Comparison of ENCODE assay signal across 22 cellular contexts in the genomic region with DNA sequence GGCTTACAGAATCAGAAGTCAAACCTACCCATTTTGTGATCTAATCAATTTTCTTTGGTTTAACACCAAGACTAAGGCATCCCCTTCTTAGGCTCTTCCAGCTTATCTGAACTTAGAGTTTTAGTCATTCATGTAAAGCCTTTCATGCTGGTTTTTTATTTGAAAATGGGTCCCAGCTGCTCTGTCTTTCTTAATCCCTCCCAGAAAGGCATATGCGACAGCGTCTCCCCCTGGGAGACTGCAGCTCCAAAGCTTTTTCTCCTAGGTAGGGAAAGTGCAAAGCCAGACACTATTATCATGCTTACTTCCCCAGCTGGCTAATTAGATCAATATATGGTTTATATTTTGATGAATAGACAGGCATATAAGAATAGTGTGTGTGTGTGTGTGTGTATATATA.
DNase-seq lines count a peak whose midpoint lies in the region; ATAC-seq, FAIRE-seq and TF ChIP-seq lines count a peak whose summit lies in the region.
"Had no signal": no experiment of that assay in that cellular context is flagged by ENCODE, and none has a peak within 500 bp of the region (broad histone marks: within the 10 kb centered on the region; RNA-seq: fewer than 3 reads in every experiment).

No MANE protein-coding gene starts in this region.

- H3K27ac ChIP-seq in endodermal cell (ENCODE audit: low read depth, low read length) (peak overlapping the region; percentile 56), neuronal stem cell (replicated peaks; ENCODE audit: low read length) (no peak overlapping the region)

- no peaks in the 10 kb centered on the region for H3K36me3 ChIP-seq in endodermal cell (ENCODE audit: control insufficient read depth, insufficient read depth, low read length)
- H3K36me3 ChIP-seq in neuronal stem cell (replicated peaks in 1 of 2; ENCODE audit: control insufficient read depth in 2 of 2, insufficient read depth in 2 of 2, low read length in 2 of 2): no peaks in the 10 kb centered on the region
- H3K36me3 ChIP-seq: BE2C, MG63 had no signal

- H3K9me3 ChIP-seq in endodermal cell (ENCODE audit: control insufficient read depth, low read length) (no peaks in the 10 kb centered on the region), neuronal stem cell (replicated peaks in 1 of 2; ENCODE audit: control insufficient read depth in 2 of 2, insufficient read depth in 1 of 2, low read depth in 1 of 2, low read length in 2 of 2) (no peaks in the 10 kb centered on the region)
- H3K9me3 ChIP-seq: BE2C, Caco-2, MG63 had no signal

- ATAC-seq in activated T-cell treated with anti-CD3 and anti-CD28 coated beads, Interleukin-2, amount 50 U/mL, for 72 hours (replicated peaks in 1 of 2): no peak
- ATAC-seq: PC-3 had no signal

- H3K27me3 Mint-ChIP-seq in endodermal cell (ENCODE audit: insufficient read depth): peaks cover 61% of the 10 kb centered on the region
- peaks cover 5% of the 10 kb centered on the region for H3K27me3 Mint-ChIP-seq in activated T-cell treated with anti-CD3 and anti-CD28 coated beads, Interleukin-2, amount 50 U/mL, for 72 hours (ENCODE audit: low read depth)

- H3K23ac ChIP-seq in neuronal stem cell (ENCODE audit: low read depth, low read length, poor library complexity): no peak overlapping the region

- H3K9me3 Mint-ChIP-seq in endodermal cell: no peaks in the 10 kb centered on the region
- peaks cover 0 to 2% of the 10 kb centered on the region in 2 donors for H3K9me3 Mint-ChIP-seq in activated T-cell treated with anti-CD3 and anti-CD28 coated beads, Interleukin-2, amount 50 U/mL, for 72 hours

- DNase-seq in NCI-H2227 (lab: John Stamatoyannopoulos, UW; ENCODE audit: unreplicated experiment) (peak; percentile 14), NCI-H2227 treated with DMSO at 0.1 percent for 48 hours (lab: John Stamatoyannopoulos, UW) (no peak), NCI-H82 (lab: John Stamatoyannopoulos, UW) (peak; percentile 90), endodermal cell (peak; percentile 65), neuronal stem cell (ENCODE audit: low spot score) (peak; percentile 33), urothelium cell line (ENCODE audit: low spot score) (no peak)
- DNase-seq in activated T-cell treated with anti-CD3 and anti-CD28 coated beads, Interleukin-2, amount 50 U/mL, for 72 hours: no peak
- DNase-seq in activated CD8-positive, alpha-beta memory T cell treated with anti-CD3 and anti-CD28 coated beads, Interleukin-2, amount 50 U/mL, for 4 hours: no peak
- DNase-seq: 8988T; BE2C; Caco-2; CD4-positive, CD25-positive, alpha-beta regulatory T cell; GF-D8; Kasumi-1; MG63; NCI-H1048; NCI-H1436; NCI-H2029; NCI-H510A; PC-3; RPMI8226; SIG-M5 had no signal

- no peak overlapping the region for H3K4ac ChIP-seq in neuronal stem cell (ENCODE audit: low read length)

- H3K27me3 ChIP-seq in endodermal cell (ENCODE audit: control insufficient read depth, insufficient read depth, low read length, poor library complexity, severe bottlenecking): peaks cover 89% of the 10 kb centered on the region
- H3K27me3 ChIP-seq in neuronal stem cell (ENCODE audit: control insufficient read depth in 3 of 3, insufficient read depth in 3 of 3, low read depth in 1 of 3, low read length in 3 of 3): no peaks in the 10 kb centered on the region
- H3K27me3 ChIP-seq: BE2C, MG63 had no signal

- no peak overlapping the region for H3K14ac ChIP-seq in neuronal stem cell (ENCODE audit: low read length)

- H3K4me1 ChIP-seq in endodermal cell (ENCODE audit: control insufficient read depth, insufficient read depth, low read length): no peaks in the 10 kb centered on the region
- peaks cover 0 to 3% of the 10 kb centered on the region in 2 donors for H3K4me1 ChIP-seq in neuronal stem cell (ENCODE audit: control insufficient read depth in 2 of 2, insufficient read depth in 1 of 2, low read depth in 1 of 2, low read length in 2 of 2)
- H3K4me1 ChIP-seq: BE2C, Caco-2 had no signal

- 0% methylated on average over 2 of the region's 2 CpGs; no CpG with 5 or more reads in 1 of the 2 experiments for WGBS in endodermal cell (ENCODE audit: insufficient coverage in 1 of 2, insufficient read length in 1 of 2), 2 experiments
- WGBS in neuronal stem cell (ENCODE audit: extremely low coverage in 2 of 2, insufficient read length in 2 of 2, insufficient replicate concordance in 1 of 2), 2 donors: no CpG with 5 or more reads among the region's 2 CpGs

- H3K9ac ChIP-seq in endodermal cell (ENCODE audit: extremely low read depth, low read length, poor library complexity, severe bottlenecking): no peak overlapping the region
- H3K9ac ChIP-seq in neuronal stem cell (ENCODE audit: low read depth, low read length, poor library complexity): no peak overlapping the region

- H2BK12ac ChIP-seq in neuronal stem cell (ENCODE audit: low read length): no peak overlapping the region

- no peak overlapping the region for H2BK15ac ChIP-seq in neuronal stem cell (ENCODE audit: low read length)

- H4K91ac ChIP-seq in neuronal stem cell (ENCODE audit: low read depth, low read length, poor library complexity): no peak overlapping the region

- no peak overlapping the region for H3K4me3 ChIP-seq in endodermal cell (ENCODE audit: low read length)
- no peak overlapping the region for H3K4me3 ChIP-seq in neuronal stem cell (ENCODE audit: low read length in 2 of 2)
- H3K4me3 ChIP-seq: MG63 had no signal

- H3K36me3 Mint-ChIP-seq in endodermal cell (ENCODE audit: low read depth): no peaks in the 10 kb centered on the region
- no peaks in the 10 kb centered on the region for H3K36me3 Mint-ChIP-seq in activated T-cell treated with anti-CD3 and anti-CD28 coated beads, Interleukin-2, amount 50 U/mL, for 72 hours (ENCODE audit: insufficient read depth in 2 of 2)
- H3K36me3 Mint-ChIP-seq: CD4-positive, CD25-positive, alpha-beta regulatory T cell had no signal

- H3K4me1 Mint-ChIP-seq in endodermal cell: peaks cover 4% of the 10 kb centered on the region
- H3K4me1 Mint-ChIP-seq in activated T-cell treated with anti-CD3 and anti-CD28 coated beads, Interleukin-2, amount 50 U/mL, for 72 hours (ENCODE audit: low read depth): no peaks in the 10 kb centered on the region
- H3K4me1 Mint-ChIP-seq: CD4-positive, CD25-positive, alpha-beta regulatory T cell had no signal

- H3K4me2 ChIP-seq in neuronal stem cell (ENCODE audit: insufficient read depth, low read length, poor library complexity, severe bottlenecking): no peak overlapping the region

- FAIRE-seq in urothelium cell line (lab: Jason Lieb, UNC): no peak

- no peak overlapping the region for H3K18ac ChIP-seq in neuronal stem cell (ENCODE audit: low read length)

- no peak overlapping the region for H2AK5ac ChIP-seq in neuronal stem cell (ENCODE audit: low read depth, low read length)

- no peak overlapping the region for H2BK5ac ChIP-seq in neuronal stem cell (ENCODE audit: low read length)

- H3K4me3 Mint-ChIP-seq in endodermal cell: no peak overlapping the region
- no peak overlapping the region for H3K4me3 Mint-ChIP-seq in activated T-cell treated with anti-CD3 and anti-CD28 coated beads, Interleukin-2, amount 50 U/mL, for 72 hours
- H3K4me3 Mint-ChIP-seq: CD4-positive, CD25-positive, alpha-beta regulatory T cell had no signal

- TF ChIP-seq CTCF in endodermal cell (conservative IDR thresholded peaks at IDR 0.05): peak; percentile 25

- no peaks in the 10 kb centered on the region for H3K79me1 ChIP-seq in neuronal stem cell (ENCODE audit: low read depth, low read length)

- H4K8ac ChIP-seq in neuronal stem cell (ENCODE audit: low read depth, low read length): no peak overlapping the region

- no peak overlapping the region for H3K27ac Mint-ChIP-seq in endodermal cell
- no peak overlapping the region for H3K27ac Mint-ChIP-seq in activated T-cell treated with anti-CD3 and anti-CD28 coated beads, Interleukin-2, amount 50 U/mL, for 72 hours
- H3K27ac Mint-ChIP-seq: CD4-positive, CD25-positive, alpha-beta regulatory T cell had no signal

- no peak overlapping the region for H2BK120ac ChIP-seq in neuronal stem cell (ENCODE audit: low read depth, low read length)

- H2AFZ ChIP-seq in neuronal stem cell (ENCODE audit: low read length): no peak overlapping the region

Comparison
In these comparisons a context has a peak if more than half of its experiments do, and no peak if none do; other contexts are left out.
1. DNase-seq: peak in NCI-H2227 (single experiment), NCI-H82 (single experiment), endodermal cell (single experiment) and neuronal stem cell (single experiment); none in NCI-H2227 treated with DMSO at 0.1 percent for 48 hours (single experiment), activated T-cell treated with anti-CD3 and anti-CD28 coated beads, Interleukin-2, amount 50 U/mL, for 72 hours (0 of 2), urothelium cell line (single experiment) and activated CD8-positive, alpha-beta memory T cell treated with anti-CD3 and anti-CD28 coated beads, Interleukin-2, amount 50 U/mL, for 4 hours (single experiment).